8 cellular contexts compared by ENCODE assay signal in the genomic region with DNA sequence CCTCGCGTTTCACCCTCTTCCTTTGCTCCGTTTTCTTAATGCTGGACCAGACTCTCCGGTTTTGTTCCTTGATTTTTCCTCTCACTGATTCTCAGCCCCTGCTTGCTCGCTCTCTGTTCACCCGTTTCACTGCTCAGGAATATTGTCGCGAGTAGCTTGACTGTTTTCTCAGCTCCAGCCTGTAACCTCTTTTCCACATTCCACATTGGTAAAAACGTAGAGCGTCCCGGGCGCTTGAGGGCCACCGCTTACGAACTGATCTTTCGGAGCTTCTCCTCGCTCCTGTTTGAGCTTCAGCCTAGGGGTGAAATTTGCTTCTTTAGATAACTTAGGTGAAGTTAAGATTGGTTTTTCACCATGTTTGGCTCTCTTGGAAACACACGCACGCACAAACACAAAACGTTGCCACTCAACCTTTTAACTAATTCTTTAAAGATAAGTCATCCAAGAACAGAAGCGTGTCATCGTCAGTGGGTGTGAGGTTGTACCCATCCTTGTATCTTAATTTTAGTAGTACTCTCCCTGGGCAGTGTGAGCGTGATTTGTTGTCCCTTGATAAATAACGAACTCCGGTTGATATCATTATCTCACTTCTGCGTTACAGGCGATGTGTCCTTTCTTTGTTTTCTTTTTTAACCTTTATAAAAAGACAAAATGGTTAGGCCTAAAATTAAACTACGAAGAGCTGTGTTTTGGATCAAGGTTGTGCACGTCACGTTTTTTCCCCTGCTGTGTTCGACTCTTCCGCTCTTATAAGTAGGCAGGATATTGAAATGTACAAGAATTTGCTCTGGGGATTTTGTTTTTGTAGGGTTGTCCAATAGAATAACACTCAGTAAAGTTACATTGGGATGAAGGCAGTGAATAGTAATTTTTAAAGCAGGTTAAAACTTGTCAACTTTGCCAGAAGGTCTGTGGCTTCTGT. TPM values are rescaled to one million over a fixed set of nuclear protein-coding genes. Genes with fewer than 3 reads are reported as not detected.
A peak's percentile ranks its signal among the peaks of the same experiment; 100 is the strongest.
DNase-seq lines count a peak whose midpoint lies in the region; ATAC-seq and TF ChIP-seq lines count a peak whose summit lies in the region.

No MANE protein-coding gene starts in this region.

- no peak for TF ChIP-seq POLR2A in adrenal gland (IDR thresholded peaks at IDR 0.05)

- H2AFZ ChIP-seq in PC-3 (ENCODE audit: low read length), result peak overlapping the region; percentile 77

- DNase-seq in ELR (ENCODE audit: low read depth) (peak; percentile 66), PC-3 (peak; percentile 68), adrenal gland (peak; percentile 28 to 73 (median 36)), left ventricle myocardium inferior (peak; percentile 17), pons (ENCODE audit: low spot score) (peak; percentile 43), epidermal melanocyte (ENCODE audit: insufficient read length, low spot score) (no peak), GM19240 (ENCODE audit: insufficient read length, low spot score) (no peak)

- POLR2A ChIA-PET in PC-3 (lab: Charles Lee; ENCODE audit: unreplicated experiment), result interaction anchor here (0.6 to 0.7 kb wide), 6 partner anchors 29 to 717 kb away, joined by 3 to 23 read pairs (median 8); a partner anchor contains a TSS

- CTCF ChIA-PET in PC-3 (lab: Charles Lee), result interaction anchor here (0.6 kb wide), 1 partner anchor 54 kb away, joined by 11 read pairs; no protein-coding TSS in a partner anchor

- peak overlapping the region; percentile 81 for H3K4me2 ChIP-seq in PC-3 (ENCODE audit: low read length)

- H3K4me1 ChIP-seq in PC-3 (ENCODE audit: insufficient read depth, low read length) (peaks cover 13% of the 10 kb centered on the region), adrenal gland (replicated peaks in 1 of 2) (peaks cover 6 to 16% of the 10 kb centered on the region in 2 donors), left ventricle myocardium inferior (peaks cover 43% of the 10 kb centered on the region)

- H3K4me3 ChIP-seq in PC-3 (ENCODE audit: low read length), result peak overlapping the region; percentile 99
- peak overlapping the region; percentile 75 to 99 (median 84) for H3K4me3 ChIP-seq in adrenal gland
- H3K4me3 ChIP-seq in left ventricle myocardium inferior, result peak overlapping the region; percentile 79

- intact Hi-C loops in PC-3 (cut with micrococcal nuclease) (loop anchor here (1.0 to 10.0 kb wide), 5 partner anchors 14 to 194 kb away; a partner anchor contains a TSS), adrenal gland (cut with DNase I) (loop anchor here in 1 of 2 donors (10.0 kb wide), 1 partner anchor 64 kb away; no protein-coding TSS in a partner anchor), left ventricle myocardium inferior (cut with micrococcal nuclease) (no loop called here)

- no peaks in the 10 kb centered on the region for H3K9me2 ChIP-seq in PC-3 (replicated peaks; ENCODE audit: low read length)

- no peak for TF ChIP-seq CTCF in PC-3 (conservative IDR thresholded peaks at IDR 0.05; ENCODE audit: low read depth, low read length)
- no peak for TF ChIP-seq CTCF in adrenal gland (IDR thresholded peaks at IDR 0.05)
- TF ChIP-seq CTCF in left ventricle myocardium inferior (IDR thresholded peaks at IDR 0.05; ENCODE audit: borderline replicate concordance), result no peak

- H3K27ac ChIP-seq in PC-3 (ENCODE audit: low read length) (peak overlapping the region; percentile 78), adrenal gland (peak overlapping the region; percentile 93 to 99 (median 95)), left ventricle myocardium inferior (replicated peaks) (peak overlapping the region; percentile 96)

- peak overlapping the region; percentile 95 for H3K9ac ChIP-seq in PC-3 (ENCODE audit: low read length)

- H3K79me2 ChIP-seq in PC-3 (ENCODE audit: low read length), result peaks cover 61% of the 10 kb centered on the region

- H3K36me3 ChIP-seq in PC-3 (ENCODE audit: low read depth, low read length), result no peaks in the 10 kb centered on the region
- no peaks in the 10 kb centered on the region for H3K36me3 ChIP-seq in adrenal gland (replicated peaks in 1 of 2)
- peaks cover 3% of the 10 kb centered on the region for H3K36me3 ChIP-seq in left ventricle myocardium inferior

- peak; percentile 1 for ATAC-seq in HG02885 (IDR thresholded peaks at IDR 0.05; ENCODE audit: poor library complexity, unreplicated experiment)
- ATAC-seq in PC-3, result peak; percentile 20

- WGBS in adrenal gland, 4 donors, result 0 to 1% (median 0%) methylated on average over 31 of the region's 31 CpGs

- H3K9me3 ChIP-seq in PC-3 (ENCODE audit: low read length) (no peaks in the 10 kb centered on the region), adrenal gland (replicated peaks in 1 of 3) (no peaks in the 10 kb centered on the region), left ventricle myocardium inferior (replicated peaks) (no peaks in the 10 kb centered on the region)

- TSS peak; percentile 93 for BruUV-seq in PC-3 (replicated peaks; lab: Mats Ljungman, UMichigan)

- H4K20me1 ChIP-seq in PC-3 (ENCODE audit: low read length), result peaks cover 30% of the 10 kb centered on the region

- H3F3A ChIP-seq in PC-3 (ENCODE audit: low read length, unreplicated experiment), result no peaks in the 10 kb centered on the region

- H3K27me3 ChIP-seq in PC-3 (ENCODE audit: low read length) (no peaks in the 10 kb centered on the region), adrenal gland (no peaks in the 10 kb centered on the region), left ventricle myocardium inferior (ENCODE audit: low read depth) (no peaks in the 10 kb centered on the region)

RNA-seq across cellular contexts. Expression of a gene that starts 1.1 kb away (rescaled TPM):
- total RNA-seq in PC-3 (2014; rRNA removed) (32.6 and 53.8 TPM in 2 replicates), adrenal gland (10 to 100 TPM; 22.1 to 62.0 (median 53.5) TPM), left ventricle myocardium inferior (45.7 TPM)
- 10 to 100 TPM; 15.3 to 43.5 (median 16.3) TPM for polyA plus RNA-seq in adrenal gland

RNA-seq across cellular contexts. Expression of a gene that starts 28.6 kb away (rescaled TPM):
- 22.5 and 30.3 TPM in 2 replicates for total RNA-seq in PC-3 (2014; rRNA removed)
- total RNA-seq in adrenal gland, result 10 to 100 TPM; 17.7 to 33.9 (median 26.1) TPM
- 10 to 100 TPM; 10.2 to 30.7 (median 10.8) TPM for polyA plus RNA-seq in adrenal gland
- total RNA-seq in left ventricle myocardium inferior, result 15.6 TPM

RNA-seq across cellular contexts. Expression of a gene that starts 28.7 kb away (rescaled TPM):
- total RNA-seq in PC-3 (2014; rRNA removed) (2.6 and 3.2 TPM in 2 replicates), adrenal gland (10 to 100 TPM in 1 of 8 donors, 1 to 10 TPM in 7; 1.2 to 11.5 (median 3.1) TPM), left ventricle myocardium inferior (1.5 TPM)
- 1 to 10 TPM in 2 of 3 donors, under 1 TPM in 1; 0.88 to 4.2 (median 2.1) TPM for polyA plus RNA-seq in adrenal gland

Comparison
In these comparisons a context has a peak if more than half of its experiments do, and no peak if none do; other contexts are left out.
1. DNase-seq: peak in ELR (single experiment), PC-3 (single experiment), adrenal gland (7 of 7), left ventricle myocardium inferior (single experiment) and pons (single experiment); none in epidermal melanocyte (single experiment) and GM19240 (single experiment).
2. Peak in every context shown above with its lines, with median percentiles within 50 percentile points of each other: H3K27ac ChIP-seq and H3K4me3 ChIP-seq.